ENCODE assay signal across 8 cellular contexts in genomic region chr2:70948350-70949003, GRCh38. TPM values are rescaled to one million over a fixed set of nuclear protein-coding genes. Genes with fewer than 3 reads are reported as not detected.
DNase-seq lines count a peak whose midpoint lies in the region; ATAC-seq and TF ChIP-seq lines count a peak whose summit lies in the region.

No MANE protein-coding gene starts in this region.

- peak overlapping the region; percentile 61 for H3K9ac ChIP-seq in NT2/D1 (ENCODE audit: insufficient read length, low read depth)

- H3K4me1 ChIP-seq in NT2/D1 (ENCODE audit: insufficient read depth, insufficient read length) (peaks cover 15% of the 10 kb centered on the region), esophagus muscularis mucosa (peaks cover 8 to 24% (median 13%) of the 10 kb centered on the region in 4 donors)
- peaks cover 0 to 4% of the 10 kb centered on the region in 2 donors for H3K4me1 ChIP-seq in naive thymus-derived CD4-positive, alpha-beta T cell (ENCODE audit: control insufficient read depth in 2 of 2, insufficient read depth in 2 of 2, low read length in 2 of 2)

- H3K27ac Mint-ChIP-seq in naive thymus-derived CD4-positive, alpha-beta T cell: peak overlapping the region in 2 of 9 donors; percentile 53 to 71

- 7% methylated on average over 25 of the region's 26 CpGs for WGBS in esophagus muscularis mucosa

- no peaks in the 10 kb centered on the region for H3K9me3 ChIP-seq in NT2/D1 (ENCODE audit: insufficient read depth, low read length)
- H3K9me3 ChIP-seq in esophagus muscularis mucosa: no peaks in the 10 kb centered on the region
- no peaks in the 10 kb centered on the region for H3K9me3 ChIP-seq in naive thymus-derived CD4-positive, alpha-beta T cell (ENCODE audit: control insufficient read depth in 2 of 3, low read length in 3 of 3)

- no peak for TF ChIP-seq POLR2A in esophagus muscularis mucosa (IDR thresholded peaks at IDR 0.05; ENCODE audit: low read depth)

- TF ChIP-seq CTCF in AG09309 (IDR thresholded peaks at IDR 0.05; ENCODE audit: control insufficient read depth, insufficient read depth, low read depth, low read length, missing control alignments): peak; percentile 95
- peak; percentile 69 to 85 (median 77) for TF ChIP-seq CTCF in esophagus muscularis mucosa (IDR thresholded peaks at IDR 0.05)

- H3K27me3 ChIP-seq in NT2/D1 (ENCODE audit: insufficient read depth, insufficient read length) (peaks cover 27% of the 10 kb centered on the region), esophagus muscularis mucosa (peaks cover 0 to 29% (median 0%) of the 10 kb centered on the region in 4 donors)
- no peaks in the 10 kb centered on the region for H3K27me3 ChIP-seq in naive thymus-derived CD4-positive, alpha-beta T cell (ENCODE audit: control insufficient read depth in 2 of 2, insufficient read depth in 2 of 2, low read length in 2 of 2)

- H3K27ac ChIP-seq in esophagus muscularis mucosa (replicated peaks in 1 of 4): no peak overlapping the region
- no peak overlapping the region for H3K27ac ChIP-seq in naive thymus-derived CD4-positive, alpha-beta T cell (ENCODE audit: low read depth, low read length)

- ATAC-seq in GM18907 (IDR thresholded peaks at IDR 0.05; ENCODE audit: unreplicated experiment): peak; percentile 92
- ATAC-seq in naive thymus-derived CD4-positive, alpha-beta T cell: peak; percentile 96

- H3K27me3 Mint-ChIP-seq in naive thymus-derived CD4-positive, alpha-beta T cell: peaks cover under 1 to 29% (median 23%) of the 10 kb centered on the region in 5 donors

- H3K4me1 Mint-ChIP-seq in naive thymus-derived CD4-positive, alpha-beta T cell: peaks cover 10 to 18% (median 14%) of the 10 kb centered on the region in 7 donors

- CTCF ChIA-PET in naive thymus-derived CD4-positive, alpha-beta T cell (lab: Charles Lee): interaction anchor here (0.5 to 3.5 kb wide), 12 partner anchors 13 to 644 kb away, joined by 3 to 16 read pairs (median 4); partner anchors contain the start of gene FIGLA

- no peak for TF ChIP-seq EP300 in esophagus muscularis mucosa (IDR thresholded peaks at IDR 0.05)

- no peaks in the 10 kb centered on the region for H3K36me3 ChIP-seq in NT2/D1 (ENCODE audit: insufficient read depth, insufficient read length, low read length)
- no peaks in the 10 kb centered on the region for H3K36me3 ChIP-seq in esophagus muscularis mucosa
- no peaks in the 10 kb centered on the region for H3K36me3 ChIP-seq in naive thymus-derived CD4-positive, alpha-beta T cell (ENCODE audit: control insufficient read depth in 2 of 3, insufficient read depth in 3 of 3, low read length in 3 of 3)

- intact Hi-C loops in esophagus muscularis mucosa (cut with DNase I): loop anchor here (1.0 to 10.0 kb wide), 2 partner anchors 77 to 644 kb away; partner anchors contain the start of gene FAM136A
- intact Hi-C loops in naive thymus-derived CD4-positive, alpha-beta T cell (cut with micrococcal nuclease): loop anchor here (1.0 to 10.0 kb wide), 7 partner anchors 86 to 646 kb away; partner anchors contain the start of gene FAM136A (in 1 of the 2)

- H3K4me3 ChIP-seq in AG09309 (ENCODE audit: control insufficient read depth, low read depth, low read length): peak overlapping the region; percentile 1
- H3K4me3 ChIP-seq in NT2/D1 (ENCODE audit: insufficient read length, low read depth): peak overlapping the region; percentile 18
- H3K4me3 ChIP-seq in esophagus muscularis mucosa: peak overlapping the region; percentile 39 to 54 (median 44)
- no peak overlapping the region for H3K4me3 ChIP-seq in naive thymus-derived CD4-positive, alpha-beta T cell (ENCODE audit: low read length)

- POLR2A ChIA-PET in naive thymus-derived CD4-positive, alpha-beta T cell (lab: Charles Lee): interaction anchor here (1.5 kb wide), 1 partner anchor 645 kb away, joined by 4 read pairs; no protein-coding TSS in a partner anchor

- H3K36me3 Mint-ChIP-seq in naive thymus-derived CD4-positive, alpha-beta T cell: no peaks in the 10 kb centered on the region

- no peaks in the 10 kb centered on the region for H3K9me3 Mint-ChIP-seq in naive thymus-derived CD4-positive, alpha-beta T cell

- peak overlapping the region; percentile 73 to 96 (median 84) for H3K4me3 Mint-ChIP-seq in naive thymus-derived CD4-positive, alpha-beta T cell

- DNase-seq in AG09309 (ENCODE audit: low read depth) (no peak), HPDE6-E6E7 (ENCODE audit: extremely low spot score) (peak; percentile 75), NT2/D1 (ENCODE audit: low read depth, low spot score) (peak; percentile 58), activated T-cell treated with anti-CD3 and anti-CD28 coated beads for 24 hours (ENCODE audit: low read depth) (peak; percentile 76), esophagus muscularis mucosa (ENCODE audit: extremely low spot score) (peak; percentile 93)
- peak; percentile 52 to 78 (median 70) for DNase-seq in naive thymus-derived CD4-positive, alpha-beta T cell
- DNase-seq in stimulated activated CD8-positive, alpha-beta memory T cell treated with anti-CD3 and anti-CD28 coated beads, Interleukin-7, amount 100 ng/mL, for 4 hours (ENCODE audit: low read depth in 2 of 2): peak; percentile 55 to 68

RNA-seq across cellular contexts. Expression of gene ATP6V1B1, which starts 12.8 kb away (rescaled TPM):
- 1 to 10 TPM in 1 of 4 donors, under 1 TPM in 1, not detected in 2; 0.83 to 1.6 TPM for total RNA-seq in esophagus muscularis mucosa
- total RNA-seq in naive thymus-derived CD4-positive, alpha-beta T cell: not detected
- polyA plus RNA-seq in naive thymus-derived CD4-positive, alpha-beta T cell: not detected

RNA-seq across cellular contexts. Expression of gene ANKRD53, which starts 30.0 kb away (rescaled TPM):
- total RNA-seq in esophagus muscularis mucosa: 1 to 10 TPM in 1 of 4 donors, under 1 TPM in 3; under 0.01 to 3.2 (median 0.82) TPM
- 1 to 10 TPM in 1 of 5 experiments, under 1 TPM in 3, not detected in 1; 0.21 to 1.5 (median 0.63) TPM for total RNA-seq in naive thymus-derived CD4-positive, alpha-beta T cell
- polyA plus RNA-seq in naive thymus-derived CD4-positive, alpha-beta T cell: not detected

RNA-seq across cellular contexts. Expression of gene TEX261, which starts 46.2 kb away (rescaled TPM):
- 10 to 100 TPM; 21.6 to 37.7 (median 33.3) TPM for total RNA-seq in esophagus muscularis mucosa
- 10 to 100 TPM; 33.2 to 66.3 (median 56.4) TPM for total RNA-seq in naive thymus-derived CD4-positive, alpha-beta T cell
- polyA plus RNA-seq in naive thymus-derived CD4-positive, alpha-beta T cell: 10 to 100 TPM; 35.6 to 44.4 TPM

RNA-seq across cellular contexts. Expression of gene VAX2, which starts 48.1 kb away (rescaled TPM):
- 1 to 10 TPM in 3 of 4 donors, under 1 TPM in 1; 0.33 to 2.5 (median 1.5) TPM for total RNA-seq in esophagus muscularis mucosa
- not detected for total RNA-seq in naive thymus-derived CD4-positive, alpha-beta T cell
- not detected for polyA plus RNA-seq in naive thymus-derived CD4-positive, alpha-beta T cell
